ENCODE assay signal across 8 cellular contexts in genomic region chr14:23559010-23559920, GRCh38. TPM values are rescaled to one million over a fixed set of nuclear protein-coding genes. Genes with fewer than 3 reads are reported as not detected.
DNase-seq lines count a peak whose midpoint lies in the region; ATAC-seq and TF ChIP-seq lines count a peak whose summit lies in the region.

No MANE protein-coding gene starts in this region.

- no peak overlapping the region for H3K27ac Mint-ChIP-seq in activated CD4-positive, alpha-beta memory T cell treated with anti-CD3 and anti-CD28 coated beads for 36 hours
- H3K27ac Mint-ChIP-seq in effector memory CD8-positive, alpha-beta T cell: peak overlapping the region in 1 of 2 donors; percentile 15
- peak overlapping the region; percentile 43 for H3K27ac Mint-ChIP-seq in neural crest cell (ENCODE audit: unreplicated experiment)

- H3K9me3 Mint-ChIP-seq in activated CD4-positive, alpha-beta memory T cell treated with anti-CD3 and anti-CD28 coated beads for 36 hours: no peaks in the 10 kb centered on the region
- no peaks in the 10 kb centered on the region for H3K9me3 Mint-ChIP-seq in effector memory CD8-positive, alpha-beta T cell
- no peaks in the 10 kb centered on the region for H3K9me3 Mint-ChIP-seq in neural crest cell

- DNase-seq in DMS79 treated with DMSO at 0.1 percent for 48 hours (lab: John Stamatoyannopoulos, UW) (peak; percentile 31), DMS79 (lab: John Stamatoyannopoulos, UW) (no peak), NCI-H1694 treated with DMSO at 0.1 percent for 48 hours (lab: John Stamatoyannopoulos, UW) (peak; percentile 56), neural crest cell (ENCODE audit: low read depth, low spot score) (peak; percentile 67), tibial nerve (ENCODE audit: low spot score in 2 of 2) (no peak)
- peak; percentile 75 for DNase-seq in activated CD4-positive, alpha-beta memory T cell treated with anti-CD3 and anti-CD28 coated beads for 36 hours
- peak; percentile 61 to 63 (median 61) for DNase-seq in effector memory CD8-positive, alpha-beta T cell

- H3K27me3 ChIP-seq in tibial nerve: no peaks in the 10 kb centered on the region

- ATAC-seq in effector memory CD8-positive, alpha-beta T cell (replicated peaks): no peak
- no peak for ATAC-seq in GM19397 (IDR thresholded peaks at IDR 0.05; ENCODE audit: unreplicated experiment)

- H3K4me3 ChIP-seq in tibial nerve: no peak overlapping the region

- peak; percentile 86 for TF ChIP-seq CTCF in neural crest cell (conservative IDR thresholded peaks at IDR 0.05)
- peak; percentile 67 to 87 (median 72) for TF ChIP-seq CTCF in tibial nerve (IDR thresholded peaks at IDR 0.05)

- H3K36me3 Mint-ChIP-seq in activated CD4-positive, alpha-beta memory T cell treated with anti-CD3 and anti-CD28 coated beads for 36 hours: peaks cover 28% of the 10 kb centered on the region
- H3K36me3 Mint-ChIP-seq in effector memory CD8-positive, alpha-beta T cell (ENCODE audit: insufficient read depth): peaks cover 24% of the 10 kb centered on the region
- H3K36me3 Mint-ChIP-seq in neural crest cell (ENCODE audit: low read depth): no peaks in the 10 kb centered on the region

- no peak for TF ChIP-seq POLR2A in tibial nerve (IDR thresholded peaks at IDR 0.05)

- H3K4me1 Mint-ChIP-seq in activated CD4-positive, alpha-beta memory T cell treated with anti-CD3 and anti-CD28 coated beads for 36 hours (ENCODE audit: low read depth): peaks cover 46% of the 10 kb centered on the region
- H3K4me1 Mint-ChIP-seq in effector memory CD8-positive, alpha-beta T cell (ENCODE audit: low read depth in 2 of 2): peaks cover 28 to 33% of the 10 kb centered on the region in 2 donors
- H3K4me1 Mint-ChIP-seq in neural crest cell: peaks cover 37% of the 10 kb centered on the region

- intact Hi-C loops in activated CD4-positive, alpha-beta memory T cell treated with anti-CD3 and anti-CD28 coated beads for 36 hours (cut with micrococcal nuclease): loop anchor here (5.0 kb wide), 2 partner anchors 257 to 272 kb away; partner anchors contain the start of genes HOMEZ and PPP1R3E

- TF ChIP-seq EP300 in tibial nerve (IDR thresholded peaks at IDR 0.05): no peak

- H3K36me3 ChIP-seq in tibial nerve: peaks cover 0 to 45% (median 0%) of the 10 kb centered on the region in 3 donors

- peaks cover 0 to 34% (median 11%) of the 10 kb centered on the region in 4 donors for H3K4me1 ChIP-seq in tibial nerve

- no peak overlapping the region for H3K4me3 Mint-ChIP-seq in activated CD4-positive, alpha-beta memory T cell treated with anti-CD3 and anti-CD28 coated beads for 36 hours
- H3K4me3 Mint-ChIP-seq in effector memory CD8-positive, alpha-beta T cell: peak overlapping the region in 1 of 2 donors; percentile 19
- H3K4me3 Mint-ChIP-seq in neural crest cell: peak overlapping the region; percentile 80

- no peaks in the 10 kb centered on the region for H3K9me3 ChIP-seq in tibial nerve

- H3K27ac ChIP-seq in tibial nerve: no peak overlapping the region

- WGBS in tibial nerve, 2 donors: 68 to 69% methylated on average over 20 to 21 of the region's 21 CpGs

- POLR2A ChIA-PET in activated CD4-positive, alpha-beta memory T cell treated with anti-CD3 and anti-CD28 coated beads for 36 hours (lab: Charles Lee): interaction anchor here (1.0 to 1.1 kb wide), 2 partner anchors 77 to 233 kb away, joined by 3 read pairs; no protein-coding TSS in a partner anchor

- CTCF ChIA-PET in activated CD4-positive, alpha-beta memory T cell treated with anti-CD3 and anti-CD28 coated beads for 36 hours (lab: Charles Lee): interaction anchor here (0.6 to 11.3 kb wide), 23 partner anchors 9 to 564 kb away, joined by 3 to 223 read pairs (median 5); partner anchors contain the start of genes AP1G2, PABPN1 and ZFHX2

- H3K27me3 Mint-ChIP-seq in activated CD4-positive, alpha-beta memory T cell treated with anti-CD3 and anti-CD28 coated beads for 36 hours: no peaks in the 10 kb centered on the region
- no peaks in the 10 kb centered on the region for H3K27me3 Mint-ChIP-seq in effector memory CD8-positive, alpha-beta T cell
- no peaks in the 10 kb centered on the region for H3K27me3 Mint-ChIP-seq in neural crest cell (ENCODE audit: low read depth)

RNA-seq across cellular contexts. Expression of gene THTPA, which starts 3.2 kb away (rescaled TPM):
- total RNA-seq in activated CD4-positive, alpha-beta memory T cell treated with anti-CD3 and anti-CD28 coated beads for 36 hours: 1 to 10 TPM; 7.7 to 8.2 TPM
- 19.4 and 19.6 TPM in 2 replicates for total RNA-seq in neural crest cell
- 10 to 100 TPM; 14.4 to 47.1 (median 25.2) TPM for total RNA-seq in tibial nerve

RNA-seq across cellular contexts. Expression of gene ZFHX2, which starts 7.7 kb away (rescaled TPM):
- 1 to 10 TPM; 1.2 to 1.4 TPM for total RNA-seq in activated CD4-positive, alpha-beta memory T cell treated with anti-CD3 and anti-CD28 coated beads for 36 hours
- total RNA-seq in neural crest cell: 9.9 and 11.0 TPM in 2 replicates
- total RNA-seq in tibial nerve: 1 to 10 TPM; 2.1 to 3.9 (median 2.6) TPM

RNA-seq across cellular contexts. Expression of gene AP1G2, which starts 8.3 kb away (rescaled TPM):
- total RNA-seq in activated CD4-positive, alpha-beta memory T cell treated with anti-CD3 and anti-CD28 coated beads for 36 hours: 100 to 1,000 TPM; 182 to 190 TPM
- total RNA-seq in neural crest cell (42.3 and 53.2 TPM in 2 replicates), tibial nerve (10 to 100 TPM; 30.2 to 76.8 (median 52.0) TPM)

RNA-seq across cellular contexts. Expression of gene JPH4, which starts 19.3 kb away (rescaled TPM):
- under 1 TPM in 1 of 2 experiments, not detected in 1; 0.12 TPM for total RNA-seq in activated CD4-positive, alpha-beta memory T cell treated with anti-CD3 and anti-CD28 coated beads for 36 hours
- total RNA-seq in neural crest cell (1.3 and 1.4 TPM in 2 replicates), tibial nerve (1 to 10 TPM; 1.2 to 2.9 (median 2.2) TPM)

Comparison
In these comparisons a context has a peak if more than half of its experiments do, and no peak if none do; other contexts are left out.
1. DNase-seq: peak in DMS79 treated with DMSO at 0.1 percent for 48 hours (single experiment), NCI-H1694 treated with DMSO at 0.1 percent for 48 hours (single experiment), activated CD4-positive, alpha-beta memory T cell treated with anti-CD3 and anti-CD28 coated beads for 36 hours (single experiment), effector memory CD8-positive, alpha-beta T cell (3 of 3) and neural crest cell (single experiment); none in DMS79 (single experiment) and tibial nerve (0 of 2).